Comparison of ENCODE assay signal across 8 cellular contexts in genomic region chr20:61263084-61263695, GRCh38. TPM values are rescaled to one million over a fixed set of nuclear protein-coding genes. Genes with fewer than 3 reads are reported as not detected.
DNase-seq lines count a peak whose midpoint lies in the region; ATAC-seq, FAIRE-seq and TF ChIP-seq lines count a peak whose summit lies in the region.

No MANE protein-coding gene starts in this region.

- H3K27ac ChIP-seq in MM.1S (ENCODE audit: low read length) (no peak overlapping the region), GM12878 (ENCODE audit: control insufficient read depth, insufficient read depth) (no peak overlapping the region)

- WGBS in GM12878 (ENCODE audit: insufficient coverage, insufficient replicate concordance, low lambda C conversion rate, missing lambda C conversion rate) = 44% methylated on average over 10 of the region's 10 CpGs

- 0 out of 2 replicates have a peak, but pooled peaks have one; percentile 24 for TF ChIP-seq RAD21 in GM12878 (IDR thresholded peaks at IDR 0.05; ENCODE audit: insufficient read depth, low read depth, low read length)

- SMC1A ChIA-PET in GM12878 (lab: Charles Lee; ENCODE audit: uncharacterized antibody, unreplicated experiment) = no interaction called here

- CTCF ChIA-PET in GM12878 (lab: Yijun Ruan, JAX) = interaction anchor here (0.7 to 1.1 kb wide), 2 partner anchors 34 to 1053 kb away, joined by 3 read pairs; no protein-coding TSS in a partner anchor

- H2AFZ ChIP-seq in MM.1S (ENCODE audit: low read length) = no peak overlapping the region
- H2AFZ ChIP-seq in GM12878 (ENCODE audit: control insufficient read depth, low read depth, low read length) = no peak overlapping the region

- DNase-seq in D721Med (ENCODE audit: insufficient read length, low spot score) (no peak), MM.1S (peak; percentile 11), GM12878 (ENCODE audit: low read depth, low spot score) (no peak), myocyte (ENCODE audit: low read depth) (peak; percentile 13), occipital lobe (lab: John Stamatoyannopoulos, UW) (no peak), COR-L47 (lab: John Stamatoyannopoulos, UW) (no peak), T1000 (lab: John Stamatoyannopoulos, UW) (no peak), NCI-H82 treated with DMSO at 0.1 percent for 48 hours (lab: John Stamatoyannopoulos, UW; ENCODE audit: unreplicated experiment) (no peak)

- H3F3A ChIP-seq in MM.1S (ENCODE audit: insufficient read depth, low read length) = no peaks in the 10 kb centered on the region

- in situ Hi-C loops in GM12878 (cut with MboI) = loop anchor here (5.0 kb wide), 1 partner anchor 49 kb away; no protein-coding TSS in a partner anchor

- H3K4me3 ChIP-seq in MM.1S (ENCODE audit: low read length) (no peak overlapping the region), GM12878 (no peak overlapping the region)

- TF ChIP-seq EP300 in GM12878 (IDR thresholded peaks at IDR 0.05; ENCODE audit: borderline replicate concordance in 1 of 2, control insufficient read depth in 1 of 2, low read depth in 2 of 2, low read length in 2 of 2) = no peak

- TF ChIP-seq CTCF in D721Med (IDR thresholded peaks at IDR 0.05; ENCODE audit: insufficient read depth, missing control alignments) (peak; percentile 59), MM.1S (IDR thresholded peaks at IDR 0.05; ENCODE audit: low read length) (peak; percentile 86), GM12878 (IDR thresholded peaks at IDR 0.05 in 2 of 3, conservative IDR thresholded peaks at IDR 0.05 in 1 of 3; ENCODE audit: control insufficient read depth in 2 of 3, extremely low read depth in 1 of 3, insufficient read depth in 1 of 3, low read depth in 3 of 3, low read length in 3 of 3) (peak; percentile 34 to 64 (median 36); a peak in 5 of 6 replicates)

- BruUV-seq in GM12878 (replicated peaks; lab: Mats Ljungman, UMichigan) = no TSS peak

- peak overlapping the region; percentile 40; the same call in 1 of the 2 replicates for H3K4me2 ChIP-seq in MM.1S (ENCODE audit: low read depth, low read length)
- no peak overlapping the region for H3K4me2 ChIP-seq in GM12878 (ENCODE audit: control insufficient read depth, insufficient read depth)

- RAD21 ChIA-PET in GM12878 (lab: Charles Lee; ENCODE audit: unreplicated experiment) = interaction anchor here (0.6 to 0.8 kb wide), 2 partner anchors 243 to 311 kb away, joined by 3 read pairs; no protein-coding TSS in a partner anchor

- ATAC-seq in GM12878 = no peak

- no peak for FAIRE-seq in D721Med (lab: Jason Lieb, UNC)
- FAIRE-seq in GM12878 (lab: Jason Lieb, UNC) = no peak

- intact Hi-C loops in GM12878 (cut with micrococcal nuclease; ENCODE audit: unreplicated experiment) = loop anchor here (5.0 kb wide), 1 partner anchor 411 kb away; no protein-coding TSS in a partner anchor

- H3K79me2 ChIP-seq in MM.1S (ENCODE audit: low read length) = no peaks in the 10 kb centered on the region
- H3K79me2 ChIP-seq in GM12878 (ENCODE audit: control insufficient read depth, insufficient read depth, low read length) = no peaks in the 10 kb centered on the region

- no peak for TF ChIP-seq POLR2A in GM12878 (IDR thresholded peaks at IDR 0.05; ENCODE audit: low read depth, low read length)

- POLR2A ChIA-PET in GM12878 (lab: Charles Lee) = no interaction called here

- H3K9me3 ChIP-seq in MM.1S (replicated peaks; ENCODE audit: insufficient read depth, low read length) (no peaks in the 10 kb centered on the region), GM12878 (replicated peaks; ENCODE audit: control insufficient read depth, insufficient read depth, low read length) (no peaks in the 10 kb centered on the region; the same call in 2 of the 3 replicates)

- H3K36me3 ChIP-seq in MM.1S (replicated peaks; ENCODE audit: insufficient read depth, low read length) (no peaks in the 10 kb centered on the region), GM12878 (ENCODE audit: control insufficient read depth in 2 of 2, insufficient read depth in 2 of 2, low read length in 1 of 2) (no peaks in the 10 kb centered on the region)

- no peak overlapping the region for H3K9ac ChIP-seq in MM.1S (ENCODE audit: low read length)
- no peak overlapping the region for H3K9ac ChIP-seq in GM12878 (ENCODE audit: control insufficient read depth, insufficient read depth, low read length)

- peaks cover 63% of the 10 kb centered on the region for H3K27me3 ChIP-seq in MM.1S (replicated peaks; ENCODE audit: insufficient read depth, low read length)
- H3K27me3 ChIP-seq in GM12878 (replicated peaks in 1 of 2; ENCODE audit: control insufficient read depth in 2 of 2, insufficient read depth in 2 of 2, low read length in 1 of 2) = no peaks in the 10 kb centered on the region

- no peaks in the 10 kb centered on the region for H4K20me1 ChIP-seq in MM.1S (ENCODE audit: insufficient read depth, low read length)
- no peaks in the 10 kb centered on the region for H4K20me1 ChIP-seq in GM12878 (ENCODE audit: control insufficient read depth, insufficient read depth)

- no peaks in the 10 kb centered on the region for H3K9me2 ChIP-seq in MM.1S (replicated peaks; ENCODE audit: insufficient read depth, low read length)

- no peaks in the 10 kb centered on the region for H3K4me1 ChIP-seq in MM.1S (ENCODE audit: low read length)
- H3K4me1 ChIP-seq in GM12878 (ENCODE audit: control insufficient read depth, insufficient read depth, low read length) = no peaks in the 10 kb centered on the region

TF ChIP-seq in GM12878, 131 proteins besides CTCF, POLR2A, EP300 and RAD21:
- TF ChIP-seq TCF7 (IDR thresholded peaks at IDR 0.05; ENCODE audit: borderline replicate concordance) = no peak
- TF ChIP-seq PML (IDR thresholded peaks at IDR 0.05; ENCODE audit: low read length) = no peak
- no peak for TF ChIP-seq SRF (IDR thresholded peaks at IDR 0.05; ENCODE audit: low read depth in 2 of 2, low read length in 2 of 2)
- TF ChIP-seq CEBPB (IDR thresholded peaks at IDR 0.05; ENCODE audit: borderline replicate concordance in 1 of 2, low read depth in 2 of 2, low read length in 2 of 2) = no peak
- TF ChIP-seq SMAD1 (IDR thresholded peaks at IDR 0.05; ENCODE audit: low read depth, partially characterized antibody) = no peak
- TF ChIP-seq ZNF24 (IDR thresholded peaks at IDR 0.05) = no peak
- TF ChIP-seq IKZF2 (IDR thresholded peaks at IDR 0.05) = no peak
- peak; percentile 14; the same call in 1 of the 2 replicates for TF ChIP-seq NFXL1 (IDR thresholded peaks at IDR 0.05; ENCODE audit: borderline replicate concordance)
- TF ChIP-seq ZBTB4 (CRISPR knock-in tag; IDR thresholded peaks at IDR 0.05) = no peak
- TF ChIP-seq TAF1 (IDR thresholded peaks at IDR 0.05; ENCODE audit: borderline replicate concordance, low read depth, low read length) = no peak
- TF ChIP-seq MEF2B (IDR thresholded peaks at IDR 0.05; ENCODE audit: partially characterized antibody, poor library complexity, severe bottlenecking) = no peak
- TF ChIP-seq NBN (IDR thresholded peaks at IDR 0.05) = no peak
- no peak for TF ChIP-seq NFIC (IDR thresholded peaks at IDR 0.05; ENCODE audit: low read depth, low read length)
- no peak for TF ChIP-seq CHD2 (IDR thresholded peaks at IDR 0.05; ENCODE audit: borderline replicate concordance, low read depth, low read length)
- TF ChIP-seq SMC3 (IDR thresholded peaks at IDR 0.05; ENCODE audit: borderline replicate concordance, low read length) = peak; percentile 12; the same call in 1 of the 2 replicates
- TF ChIP-seq GABPA (IDR thresholded peaks at IDR 0.05; ENCODE audit: low read depth) = no peak
- TF ChIP-seq TARDBP (IDR thresholded peaks at IDR 0.05; ENCODE audit: borderline replicate concordance) = no peak

RNA-seq across cellular contexts. Expression of gene CDH4, which starts 11.1 kb away (rescaled TPM):
- total RNA-seq in GM12878 (2013; cell fraction: nucleolus; rRNA removed) = not detected in 2 replicates
- not detected in 2 replicates for total RNA-seq in GM12878 (2014; rRNA removed)
- total RNA-seq in GM12878 (2014; rRNA removed; fragmentation: Illumina TruSeq; extraction: Trizol) = not detected in 2 replicates
- not detected in 2 replicates for total RNA-seq in GM12878 (2021)
- not detected for polyA plus RNA-seq in GM12878 (2011; ENCODE audit: low read depth)
- not detected in 2 replicates for polyA plus RNA-seq in GM12878 (2011; rRNA removed)
- polyA plus RNA-seq in GM12878 (2011; cell fraction: cytosol; rRNA removed) = 0.01 TPM in 1 of 2 replicates, not detected in the other
- not detected in 2 replicates for polyA plus RNA-seq in GM12878 (2011; cell fraction: nucleus; rRNA removed)
- polyA plus RNA-seq in GM12878 (2012) = not detected in 2 replicates
- not detected in 2 replicates for polyA plus RNA-seq in GM12878 (2014; fragmentation: Illumina TruSeq; extraction: Trizol)
- not detected for polyA plus RNA-seq in GM12878 (2014; fragmentation: Nextera tagmentation; extraction: Ambion mirVana)
- not detected in 2 replicates for polyA plus RNA-seq in GM12878 (2014; rRNA removed)
- polyA plus RNA-seq in GM12878 (2016; fragmentation: Nextera tagmentation; extraction: Ambion mirVana) = not detected
- polyA minus RNA-seq in GM12878 (2011; rRNA and poly(A)+ RNA removed) = not detected in 2 replicates
- not detected in 2 replicates for polyA minus RNA-seq in GM12878 (2011; cell fraction: cytosol; rRNA and poly(A)+ RNA removed)
- not detected in 2 replicates for polyA minus RNA-seq in GM12878 (2011; cell fraction: nucleus; rRNA and poly(A)+ RNA removed)
- 0.31 and 0.45 TPM in 2 replicates for total RNA-seq in myocyte
- 0.48 TPM for polyA plus RNA-seq in myocyte (2012)
- total RNA-seq in occipital lobe = 22.3 TPM

Comparison
In these comparisons a context has a peak if more than half of its experiments do, and no peak if none do; other contexts are left out.
1. DNase-seq: peak in MM.1S (single experiment) and myocyte (single experiment); none in D721Med (single experiment), GM12878 (single experiment), occipital lobe (single experiment), COR-L47 (single experiment), T1000 (single experiment) and NCI-H82 treated with DMSO at 0.1 percent for 48 hours (single experiment).
2. CTCF ChIP-seq: peak in every context shown above with its lines; median percentile 86 in MM.1S; 59 in D721Med; 36 in GM12878.
3. RNA of gene CDH4, which starts 11.1 kb away (total RNA-seq): 22.3 TPM in occipital lobe (single experiment); 0.31 to 0.45 TPM in myocyte and not detected in GM12878; every median in the first group is over 10 times any median in the second.